In genomic region chr7:73557108-73557396, GRCh38 we compare ENCODE assay signal across 8 cellular contexts.
DNase-seq lines count a peak whose midpoint lies in the region; ATAC-seq and TF ChIP-seq lines count a peak whose summit lies in the region.

No MANE protein-coding gene starts in this region.

- DNase-seq in NCI-H2107 (lab: John Stamatoyannopoulos, UW) (peak; percentile 93), UCSD-AML1 (lab: John Stamatoyannopoulos, UW; ENCODE audit: unreplicated experiment) (peak; percentile 89), brain microvascular endothelial cell (peak; percentile 80), skeletal muscle cell (ENCODE audit: low read depth) (peak; percentile 76)

- H3K36me3 ChIP-seq in brain microvascular endothelial cell (replicated peaks) = peaks cover 2% of the 10 kb centered on the region

- H3K4me3 ChIP-seq in brain microvascular endothelial cell (ENCODE audit: low read depth, low read length) (peak overlapping the region; percentile 82), iPS-11a (ENCODE audit: low read depth, low read length) (peak overlapping the region; percentile 68), skeletal muscle cell (ENCODE audit: low read depth, low read length) (peak overlapping the region; percentile 71)

- peak overlapping the region; percentile 99 for H3K27ac ChIP-seq in 22Rv1
- H3K27ac ChIP-seq in brain microvascular endothelial cell = peak overlapping the region; percentile 97

- peak; percentile 71 for ATAC-seq in GM18519 (IDR thresholded peaks at IDR 0.05; ENCODE audit: low FRiP score, unreplicated experiment)
- ATAC-seq in HG03066 (IDR thresholded peaks at IDR 0.05; ENCODE audit: low read depth, unreplicated experiment) = peak; percentile 85

- in situ Hi-C loops in brain microvascular endothelial cell (cut with HindIII; ENCODE audit: low pct_ligation_motif_present, low sequenced_read_pairs) = no loop called here

- no peaks in the 10 kb centered on the region for H3K27me3 ChIP-seq in brain microvascular endothelial cell (replicated peaks)

- no peak for TF ChIP-seq CTCF in 22Rv1 (IDR thresholded peaks at IDR 0.05)
- TF ChIP-seq CTCF in brain microvascular endothelial cell (IDR thresholded peaks at IDR 0.05; ENCODE audit: low read depth, low read length, missing control alignments) = no peak

Comparison
In these comparisons a context has a peak if more than half of its experiments do, and no peak if none do; other contexts are left out.
1. Peak in every context shown above with its lines: DNase-seq, ATAC-seq, H3K4me3 ChIP-seq and H3K27ac ChIP-seq.